ENCODE assay signal across 1 cellular context in genomic region chr16:2537451-2538379, GRCh38.
TF ChIP-seq lines count a peak whose summit lies in the region.

Gene PDPK1, plus strand, starts transcription at chr16:2538021. Its CDS starts 92 bp downstream, at chr16:2538113.

TF ChIP-seq in K562, 482 proteins besides CTCF, POLR2A, EP300 and RAD21 (continued from another document):
- peak; percentile 74 for TF ChIP-seq ZBTB40 (IDR thresholded peaks at IDR 0.05)
- TF ChIP-seq ZBTB40 (CRISPR knock-in tag; IDR thresholded peaks at IDR 0.05), result no peak
- peak; percentile 11; the same call in 1 of the 2 replicates for TF ChIP-seq ADNP (tag; IDR thresholded peaks at IDR 0.05)
- TF ChIP-seq GMEB1 (CRISPR knock-in tag; IDR thresholded peaks at IDR 0.05), result peak; percentile 89
- TF ChIP-seq ZNF280B (CRISPR knock-in tag; IDR thresholded peaks at IDR 0.05), result no peak
- no peak for TF ChIP-seq BHLHE40 (IDR thresholded peaks at IDR 0.05; ENCODE audit: low read length)
- no peak for TF ChIP-seq ELF2 (CRISPR knock-in tag; IDR thresholded peaks at IDR 0.05)
- TF ChIP-seq MAZ (CRISPR knock-in tag; conservative IDR thresholded peaks at IDR 0.05 in 1 of 2, IDR thresholded peaks at IDR 0.05 in 1 of 2), result peak; percentile 66 to 80; a peak in 3 of 4 replicates
- no peak for TF ChIP-seq BRF1 (IDR thresholded peaks at IDR 0.05; ENCODE audit: borderline replicate concordance, extremely low read depth, insufficient read length)
- TF ChIP-seq GABPB1 (CRISPR knock-in tag; IDR thresholded peaks at IDR 0.05), result peak; percentile 76
- TF ChIP-seq GTF3C2 (IDR thresholded peaks at IDR 0.05; ENCODE audit: borderline replicate concordance, extremely low read depth, insufficient read length), result peak; percentile 28
- peak; percentile 87 for TF ChIP-seq RBM25 (IDR thresholded peaks at IDR 0.05; ENCODE audit: low read depth, low read length, severe bottlenecking)
- TF ChIP-seq ZNF778 (CRISPR knock-in tag; IDR thresholded peaks at IDR 0.05), result no peak
- TF ChIP-seq VEZF1 (CRISPR knock-in tag; IDR thresholded peaks at IDR 0.05), result peak; percentile 98
- TF ChIP-seq ZBTB11 (CRISPR knock-in tag; IDR thresholded peaks at IDR 0.05), result peak in 1 of 3 experiments; percentile 62; a peak in 3 of 6 replicates
- TF ChIP-seq RBBP5 (IDR thresholded peaks at IDR 0.05; ENCODE audit: borderline replicate concordance, insufficient read depth, low read length, poor library complexity, severe bottlenecking), result peak; percentile 77
- no peak for TF ChIP-seq ZBTB12 (CRISPR knock-in tag; IDR thresholded peaks at IDR 0.05)
- TF ChIP-seq FOS (IDR thresholded peaks at IDR 0.05; ENCODE audit: extremely low read depth, insufficient read length), result peak; percentile 27
- no peak for TF ChIP-seq DNMT1 (IDR thresholded peaks at IDR 0.05)
- TF ChIP-seq HCFC1 (IDR thresholded peaks at IDR 0.05; ENCODE audit: low read depth, low read length), result peak; percentile 51; the same call in 1 of the 2 replicates
- TF ChIP-seq PHF21A (IDR thresholded peaks at IDR 0.05; ENCODE audit: borderline replicate concordance, low read depth), result 0 out of 2 replicates have a peak, but pooled peaks have one; percentile 8
- peak; percentile 18 for TF ChIP-seq PHF20 (IDR thresholded peaks at IDR 0.05; ENCODE audit: partially characterized antibody)
- TF ChIP-seq, protein P1, sequence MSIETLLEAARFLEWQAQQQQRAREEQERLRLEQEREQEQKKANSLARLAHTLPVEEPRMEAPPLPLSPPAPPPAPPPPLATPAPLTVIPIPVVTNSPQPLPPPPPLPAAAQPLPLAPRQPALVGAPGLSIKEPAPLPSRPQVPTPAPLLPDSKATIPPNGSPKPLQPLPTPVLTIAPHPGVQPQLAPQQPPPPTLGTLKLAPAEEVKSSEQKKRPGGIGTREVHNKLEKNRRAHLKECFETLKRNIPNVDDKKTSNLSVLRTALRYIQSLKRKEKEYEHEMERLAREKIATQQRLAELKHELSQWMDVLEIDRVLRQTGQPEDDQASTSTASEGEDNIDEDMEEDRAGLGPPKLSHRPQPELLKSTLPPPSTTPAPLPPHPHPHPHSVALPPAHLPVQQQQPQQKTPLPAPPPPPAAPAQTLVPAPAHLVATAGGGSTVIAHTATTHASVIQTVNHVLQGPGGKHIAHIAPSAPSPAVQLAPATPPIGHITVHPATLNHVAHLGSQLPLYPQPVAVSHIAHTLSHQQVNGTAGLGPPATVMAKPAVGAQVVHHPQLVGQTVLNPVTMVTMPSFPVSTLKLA (conservative IDR thresholded peaks at IDR 0.05), result peak in 1 of 2 experiments; percentile 45; a peak in 2 of 4 replicates
- TF ChIP-seq HDAC2 (IDR thresholded peaks at IDR 0.05), result no peak
- TF ChIP-seq ZNF717 (CRISPR knock-in tag; IDR thresholded peaks at IDR 0.05), result no peak
- no peak for TF ChIP-seq FOXK1 (CRISPR knock-in tag; IDR thresholded peaks at IDR 0.05; ENCODE audit: borderline replicate concordance)
